Comparison of ENCODE assay signal across 39 cellular contexts in genomic region chr17:38317081-38317480, GRCh38. TPM values are rescaled to one million over a fixed set of nuclear protein-coding genes. Genes with fewer than 3 reads are reported as not detected.
"Had no signal": no experiment of that assay in that cellular context is flagged by ENCODE, and none has a peak within 500 bp of the region (broad histone marks: within the 10 kb centered on the region; RNA-seq: fewer than 3 reads in every experiment).

No MANE protein-coding gene starts in this region.

- H3K27ac Mint-ChIP-seq: activated naive CD8-positive, alpha-beta T cell; activated T-cell treated with anti-CD3 and anti-CD28 coated beads, Interleukin-2, amount 50 U/mL, for 24 hours; activated T-helper 2 cell treated with anti-CD3 and anti-CD28 coated beads, Interferon-gamma antibody, Interleukin-2, Interleukin-4, amounts not matched to agents 10 μg/mL and 5 μg/mL and 100 μg/mL, durations not matched to agents 14 hours and 24 hours and 36 hours; mesothelial cell of epicardium; stimulated activated memory B cell treated with anti-CD40 and anti-IgM and Interleukin-4, amounts not matched to agents 10 μg/mL and 1 μg/mL and 100 μg/mL, for 72 hours; T-helper 1 cell treated with Interleukin-12 subunit alpha and Interleukin-12 subunit beta and Interleukin-4 antibody, amounts not matched to agents 30 μg/mL and 1 μg/mL, for 36 hours; type B pancreatic cell had no signal

- DNase-seq: activated CD4-positive, alpha-beta T cell treated with anti-CD3 and anti-CD28 coated beads for 48 hours; activated CD4-positive, alpha-beta T cell treated with anti-CD3 and anti-CD28 coated beads, Interleukin-2, amount 50 U/mL, for 48 hours; activated CD8-positive, alpha-beta memory T cell treated with anti-CD3 and anti-CD28 coated beads, Interleukin-2, amount 50 U/mL, for 48 hours; activated T-cell treated with anti-CD3 and anti-CD28 coated beads, Interleukin-2, amount 50 U/mL, for 24 hours; anterior cingulate cortex; cerebellar nuclear complex; colonic mucosa; effector CD8-positive, alpha-beta T cell; foreskin melanocyte; heart right ventricle; left ventricle myocardium inferior; naive B cell; nephron progenitor cell; pancreas; psoas muscle; sigmoid colon; small intestine; stimulated activated CD4-positive, alpha-beta T cell treated with anti-CD3 and anti-CD28 coated beads, Interleukin-4, amount 100 ng/mL, for 4 hours; stimulated activated CD8-positive, alpha-beta memory T cell treated with anti-CD3 and anti-CD28 coated beads, Interleukin-4, amount 100 ng/mL, for 48 hours; stimulated activated naive CD8-positive, alpha-beta T cell treated with anti-CD3 and anti-CD28 coated beads, Interleukin-15, amount 100 ng/mL, for 72 hours; substantia nigra; T-helper 9 cell; uterus had no signal

- H3K27me3 ChIP-seq: cardiac muscle cell, colonic mucosa, esophagus muscularis mucosa, heart right ventricle, neutrophil, pancreas, sigmoid colon, uterus had no signal

- FAIRE-seq: islet of Langerhans, pancreas, small intestine, TTC549 had no signal

- H3K27me3 Mint-ChIP-seq: activated naive CD8-positive, alpha-beta T cell; activated T-cell treated with anti-CD3 and anti-CD28 coated beads, Interleukin-2, amount 50 U/mL, for 24 hours; naive B cell; stimulated activated memory B cell treated with anti-CD40 and anti-IgM and Interleukin-4, amounts not matched to agents 10 μg/mL and 1 μg/mL and 100 μg/mL, for 72 hours; stimulated activated naive CD8-positive, alpha-beta T cell treated with anti-CD3 and anti-CD28 coated beads, Interleukin-15, amount 100 ng/mL, for 72 hours; type B pancreatic cell had no signal

- H3K4me1 Mint-ChIP-seq: naive B cell; nephron progenitor cell; stimulated activated memory B cell treated with anti-CD40 and anti-IgM and Interleukin-4, amounts not matched to agents 10 μg/mL and 1 μg/mL and 100 μg/mL, for 72 hours; stimulated activated naive CD8-positive, alpha-beta T cell treated with anti-CD3 and anti-CD28 coated beads, Interleukin-15, amount 100 ng/mL, for 72 hours had no signal

- H3K27ac ChIP-seq: cardiac muscle cell, colonic mucosa, esophagus muscularis mucosa, heart right ventricle, left ventricle myocardium inferior, neutrophil, pancreas, psoas muscle, sigmoid colon, uterus, VCaP had no signal

- H3K36me3 ChIP-seq: cardiac muscle cell, colonic mucosa, uterus had no signal

- H3K4me3 Mint-ChIP-seq: activated naive CD8-positive, alpha-beta T cell; activated T-cell treated with anti-CD3 and anti-CD28 coated beads, Interleukin-2, amount 50 U/mL, for 24 hours; mesothelial cell of epicardium; naive B cell; nephron progenitor cell; stimulated activated memory B cell treated with anti-CD40 and anti-IgM and Interleukin-4, amounts not matched to agents 10 μg/mL and 1 μg/mL and 100 μg/mL, for 72 hours; stimulated activated naive CD8-positive, alpha-beta T cell treated with anti-CD3 and anti-CD28 coated beads, Interleukin-15, amount 100 ng/mL, for 72 hours; T-helper 1 cell treated with Interleukin-12 subunit alpha and Interleukin-12 subunit beta and Interleukin-4 antibody, amounts not matched to agents 30 μg/mL and 1 μg/mL, for 36 hours; type B pancreatic cell had no signal

- H3K4me1 ChIP-seq: colonic mucosa, esophagus muscularis mucosa, heart right ventricle, left ventricle myocardium inferior, pancreas, psoas muscle, sigmoid colon, uterus had no signal

- H3K4me3 ChIP-seq: cardiac muscle cell, colonic mucosa, esophagus muscularis mucosa, heart right ventricle, left ventricle myocardium inferior, lung, pancreas, psoas muscle, sigmoid colon, uterus had no signal

- H3K9me3 Mint-ChIP-seq: activated T-cell treated with anti-CD3 and anti-CD28 coated beads, Interleukin-2, amount 50 U/mL, for 24 hours; naive B cell; stimulated activated memory B cell treated with anti-CD40 and anti-IgM and Interleukin-4, amounts not matched to agents 10 μg/mL and 1 μg/mL and 100 μg/mL, for 72 hours; stimulated activated naive CD8-positive, alpha-beta T cell treated with anti-CD3 and anti-CD28 coated beads, Interleukin-15, amount 100 ng/mL, for 72 hours; T-helper 1 cell treated with Interleukin-12 subunit alpha and Interleukin-12 subunit beta and Interleukin-4 antibody, amounts not matched to agents 30 μg/mL and 1 μg/mL, for 36 hours; type B pancreatic cell had no signal

- ATAC-seq: activated CD4-positive, CD25-positive, alpha-beta regulatory T cell treated with anti-CD3 and anti-CD28 coated beads, Interleukin-2, amount 50 U/mL, for 24 hours; heart right ventricle; pancreas; psoas muscle; stimulated activated memory B cell treated with anti-CD40 and anti-IgM and Interleukin-4, amounts not matched to agents 10 μg/mL and 1 μg/mL and 100 μg/mL, for 72 hours; stimulated activated naive CD8-positive, alpha-beta T cell treated with anti-CD3 and anti-CD28 coated beads, Interleukin-15, amount 100 ng/mL, for 72 hours had no signal

RNA-seq across cellular contexts. Expression of gene GPR179, which starts 26.7 kb away (rescaled TPM):
- total RNA-seq: activated T-helper 2 cell treated with anti-CD3 and anti-CD28 coated beads, Interferon-gamma antibody, Interleukin-2, Interleukin-4, amounts not matched to agents 10 μg/mL and 5 μg/mL and 100 μg/mL, durations not matched to agents 14 hours and 24 hours and 36 hours; dermis microvascular lymphatic vessel endothelial cell; glomerular endothelial cell had no signal
